In genomic region chr5:179800071-179800695, GRCh38 we compare ENCODE assay signal across 1 cellular context.
TF ChIP-seq lines count a peak whose summit lies in the region.

No MANE protein-coding gene starts in this region.

TF ChIP-seq in GM12878, 131 proteins besides CTCF, POLR2A, EP300 and RAD21:
- no peak for TF ChIP-seq BMI1 (IDR thresholded peaks at IDR 0.05; ENCODE audit: borderline replicate concordance)
- TF ChIP-seq CBX3 (IDR thresholded peaks at IDR 0.05; ENCODE audit: borderline replicate concordance, low read depth), result no peak
- no peak for TF ChIP-seq NRF1 (conservative IDR thresholded peaks at IDR 0.05; ENCODE audit: low read depth, low read length)
- TF ChIP-seq ZBED1 (IDR thresholded peaks at IDR 0.05; ENCODE audit: borderline replicate concordance), result no peak
- TF ChIP-seq BRCA1 (IDR thresholded peaks at IDR 0.05; ENCODE audit: low read depth, low read length), result no peak
